In genomic region chr10:24518411-24518810, GRCh38 we compare ENCODE assay signal across 13 cellular contexts.
A peak's percentile ranks its signal among the peaks of the same experiment; 100 is the strongest.
DNase-seq lines count a peak whose midpoint lies in the region; ATAC-seq and TF ChIP-seq lines count a peak whose summit lies in the region.
"Had no signal": no experiment of that assay in that cellular context is flagged by ENCODE, and none has a peak within 500 bp of the region (broad histone marks: within the 10 kb centered on the region; RNA-seq: fewer than 3 reads in every experiment).

No MANE protein-coding gene starts in this region.

- H3K9ac ChIP-seq in SK-N-MC (ENCODE audit: insufficient read length) = peak overlapping the region; percentile 20

- H3K36me3 ChIP-seq in SK-N-MC (ENCODE audit: insufficient read depth, low read length) = peaks cover under 1% of the 10 kb centered on the region; the same call in 1 of the 2 replicates
- H3K36me3 ChIP-seq in suprapubic skin = peaks cover 45% of the 10 kb centered on the region
- H3K36me3 ChIP-seq: thoracic aorta had no signal

- no peak for TF ChIP-seq POLR2A in suprapubic skin (IDR thresholded peaks at IDR 0.05)

- H3K9me3 ChIP-seq in SK-N-MC (ENCODE audit: low read depth, low read length) (no peaks in the 10 kb centered on the region), suprapubic skin (no peaks in the 10 kb centered on the region)
- H3K9me3 ChIP-seq: thoracic aorta had no signal

- H3K4me3 Mint-ChIP-seq in nephron = no peak overlapping the region
- H3K4me3 Mint-ChIP-seq in effector memory CD8-positive, alpha-beta T cell = no peak overlapping the region
- no peak overlapping the region for H3K4me3 Mint-ChIP-seq in stimulated activated naive CD8-positive, alpha-beta T cell treated with anti-CD3 and anti-CD28 coated beads, Interleukin-15, amount 100 ng/mL, for 72 hours
- H3K4me3 Mint-ChIP-seq: activated CD8-positive, alpha-beta memory T cell treated with anti-CD3 and anti-CD28 coated beads, Interleukin-2, amount 10 ng/mL, durations not matched to agents 7 days and 5 days; activated naive CD8-positive, alpha-beta T cell treated with anti-CD3 and anti-CD28 coated beads for 36 hours; H9 had no signal

- H3K4me3 ChIP-seq in SK-N-MC (peak overlapping the region; percentile 28; the same call in 1 of the 2 replicates), suprapubic skin (no peak overlapping the region)

- TF ChIP-seq CTCF in nephron (IDR thresholded peaks at IDR 0.05; ENCODE audit: unreplicated experiment in 3 of 3) (no peak), suprapubic skin (IDR thresholded peaks at IDR 0.05) (no peak)

- peaks cover 7% of the 10 kb centered on the region for H3K4me1 Mint-ChIP-seq in nephron
- H3K4me1 Mint-ChIP-seq in effector memory CD8-positive, alpha-beta T cell (ENCODE audit: low read depth in 2 of 2) = peaks cover 9 to 11% of the 10 kb centered on the region in 2 donors
- peaks cover 16% of the 10 kb centered on the region for H3K4me1 Mint-ChIP-seq in stimulated activated naive CD8-positive, alpha-beta T cell treated with anti-CD3 and anti-CD28 coated beads, Interleukin-15, amount 100 ng/mL, for 72 hours

- peaks cover 36% of the 10 kb centered on the region for H3K36me3 Mint-ChIP-seq in nephron (ENCODE audit: low read depth)
- H3K36me3 Mint-ChIP-seq in effector memory CD8-positive, alpha-beta T cell (ENCODE audit: insufficient read depth) = no peaks in the 10 kb centered on the region
- H3K36me3 Mint-ChIP-seq: activated CD8-positive, alpha-beta memory T cell treated with anti-CD3 and anti-CD28 coated beads, Interleukin-2, amount 10 ng/mL, durations not matched to agents 7 days and 5 days; activated naive CD8-positive, alpha-beta T cell treated with anti-CD3 and anti-CD28 coated beads for 36 hours had no signal

- no peaks in the 10 kb centered on the region for H3K27me3 Mint-ChIP-seq in nephron (ENCODE audit: low read depth)
- peaks cover 12 to 35% of the 10 kb centered on the region in 2 donors for H3K27me3 Mint-ChIP-seq in effector memory CD8-positive, alpha-beta T cell
- H3K27me3 Mint-ChIP-seq in stimulated activated naive CD8-positive, alpha-beta T cell treated with anti-CD3 and anti-CD28 coated beads, Interleukin-15, amount 100 ng/mL, for 72 hours = peaks cover 15% of the 10 kb centered on the region
- H3K27me3 Mint-ChIP-seq: activated CD4-positive, alpha-beta T cell treated with anti-CD3 and anti-CD28 coated beads, Interleukin-2, amount 10 ng/mL, durations not matched to agents 24 days and 14 days had no signal

- no peaks in the 10 kb centered on the region for H3K27me3 ChIP-seq in suprapubic skin

- H3K9me3 Mint-ChIP-seq in nephron = no peaks in the 10 kb centered on the region
- no peaks in the 10 kb centered on the region for H3K9me3 Mint-ChIP-seq in effector memory CD8-positive, alpha-beta T cell
- no peaks in the 10 kb centered on the region for H3K9me3 Mint-ChIP-seq in stimulated activated naive CD8-positive, alpha-beta T cell treated with anti-CD3 and anti-CD28 coated beads, Interleukin-15, amount 100 ng/mL, for 72 hours
- H3K9me3 Mint-ChIP-seq: activated CD4-positive, alpha-beta T cell treated with anti-CD3 and anti-CD28 coated beads, Interleukin-2, amount 10 ng/mL, durations not matched to agents 24 days and 14 days; activated naive CD8-positive, alpha-beta T cell treated with anti-CD3 and anti-CD28 coated beads for 36 hours; activated T-helper 2 cell treated with anti-CD3 and anti-CD28 coated beads, Interferon-gamma antibody, Interleukin-2, Interleukin-4, amounts not matched to agents 10 μg/mL and 5 μg/mL and 100 μg/mL, durations not matched to agents 14 hours and 24 hours and 36 hours; H9 had no signal

- 71% methylated on average over 7 of the region's 7 CpGs for WGBS in suprapubic skin

- peaks cover 7% of the 10 kb centered on the region for H3K4me1 ChIP-seq in suprapubic skin

- no peak for ATAC-seq in effector memory CD8-positive, alpha-beta T cell (replicated peaks)
- ATAC-seq in stimulated activated naive CD8-positive, alpha-beta T cell treated with anti-CD3 and anti-CD28 coated beads, Interleukin-15, amount 100 ng/mL, for 72 hours = no peak
- ATAC-seq: activated CD8-positive, alpha-beta memory T cell treated with anti-CD3 and anti-CD28 coated beads, Interleukin-2, amount 10 ng/mL, durations not matched to agents 7 days and 5 days had no signal

- H3K27ac ChIP-seq in SK-N-MC = peak overlapping the region; percentile 80
- H3K27ac ChIP-seq in suprapubic skin = peak overlapping the region; percentile 14
- H3K27ac ChIP-seq: thoracic aorta had no signal

- peak overlapping the region in 2 of 3 experiments; percentile 21 for H3K27ac Mint-ChIP-seq in nephron
- no peak overlapping the region for H3K27ac Mint-ChIP-seq in effector memory CD8-positive, alpha-beta T cell
- H3K27ac Mint-ChIP-seq in stimulated activated naive CD8-positive, alpha-beta T cell treated with anti-CD3 and anti-CD28 coated beads, Interleukin-15, amount 100 ng/mL, for 72 hours = no peak overlapping the region
- H3K27ac Mint-ChIP-seq: activated CD4-positive, alpha-beta T cell treated with anti-CD3 and anti-CD28 coated beads, Interleukin-2, amount 10 ng/mL, durations not matched to agents 24 days and 14 days; activated CD8-positive, alpha-beta memory T cell treated with anti-CD3 and anti-CD28 coated beads, Interleukin-2, amount 10 ng/mL, durations not matched to agents 7 days and 5 days; activated naive CD8-positive, alpha-beta T cell treated with anti-CD3 and anti-CD28 coated beads for 36 hours; activated T-helper 2 cell treated with anti-CD3 and anti-CD28 coated beads, Interferon-gamma antibody, Interleukin-2, Interleukin-4, amounts not matched to agents 10 μg/mL and 5 μg/mL and 100 μg/mL, durations not matched to agents 14 hours and 24 hours and 36 hours; H9 had no signal

- TF ChIP-seq EP300 in suprapubic skin (IDR thresholded peaks at IDR 0.05) = no peak

- no peak for DNase-seq in SK-N-MC (ENCODE audit: low read depth, low spot score)
- peak; percentile 6 for DNase-seq in fibroblast of peridontal ligament (ENCODE audit: extremely low read depth)
- DNase-seq in suprapubic skin (ENCODE audit: low spot score in 2 of 2) = no peak
- no peak for DNase-seq in effector memory CD8-positive, alpha-beta T cell
- DNase-seq in stimulated activated naive CD8-positive, alpha-beta T cell treated with anti-CD3 and anti-CD28 coated beads, Interleukin-15, amount 100 ng/mL, for 72 hours = no peak
- no peak for DNase-seq in activated CD8-positive, alpha-beta memory T cell treated with anti-CD3 and anti-CD28 coated beads, Interleukin-2, amount 50 U/mL, for 48 hours

Comparison
In these comparisons a context has a peak if more than half of its experiments do, and no peak if none do; other contexts are left out.
1. H3K27ac Mint-ChIP-seq: peak in nephron (2 of 3); none in effector memory CD8-positive, alpha-beta T cell (0 of 2) and stimulated activated naive CD8-positive, alpha-beta T cell treated with anti-CD3 and anti-CD28 coated beads, Interleukin-15, amount 100 ng/mL, for 72 hours (0 of 2).